ENCODE assay signal across 15 cellular contexts in the genomic region with DNA sequence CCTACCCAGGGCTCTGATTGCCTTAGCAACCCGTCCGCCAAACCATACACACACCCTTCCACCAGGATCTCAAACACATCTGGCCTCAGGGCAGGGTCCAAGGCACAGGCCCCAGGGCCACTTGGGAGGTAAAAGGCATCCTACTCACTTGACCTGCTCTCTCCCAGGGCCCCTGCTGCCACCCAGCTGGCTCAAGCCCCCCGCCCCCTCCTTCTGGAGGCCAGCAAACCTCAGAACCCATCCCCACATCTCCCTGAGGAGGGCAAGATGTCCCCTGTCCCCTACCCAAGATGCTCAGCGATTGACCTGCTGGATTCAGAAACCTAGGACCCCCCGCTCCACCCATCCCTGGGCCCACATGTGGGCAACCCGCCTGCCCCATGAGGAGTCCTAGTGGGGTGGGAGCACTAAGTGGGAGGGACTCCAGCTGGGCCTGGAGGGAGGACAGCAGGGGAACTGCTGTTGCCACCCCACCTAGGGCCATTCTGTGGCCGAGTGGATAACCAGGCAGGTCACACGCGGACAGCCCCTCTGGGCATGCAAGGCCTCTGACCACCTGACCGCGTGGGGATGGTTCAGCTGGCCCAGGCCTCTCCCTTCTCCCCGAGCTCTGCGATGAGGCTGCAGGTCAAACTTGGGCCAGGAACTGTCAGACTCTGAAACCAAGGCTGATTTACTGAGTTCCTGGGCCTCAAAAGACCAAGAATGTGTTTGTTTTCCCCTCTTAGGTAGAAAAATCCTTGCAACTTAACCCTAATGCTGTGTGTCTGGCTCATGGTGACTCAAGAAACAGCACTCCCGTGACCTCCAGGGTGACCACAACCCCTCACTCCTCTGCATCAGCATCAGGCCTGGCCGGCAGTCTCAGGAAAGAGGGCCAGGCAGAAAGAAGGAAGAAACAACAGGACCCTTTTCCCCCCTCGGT. TPM values are rescaled to one million over a fixed set of nuclear protein-coding genes. Genes with fewer than 3 reads are reported as not detected.
DNase-seq lines count a peak whose midpoint lies in the region; ATAC-seq, FAIRE-seq and TF ChIP-seq lines count a peak whose summit lies in the region.
"Had no signal": no experiment of that assay in that cellular context is flagged by ENCODE, and none has a peak within 500 bp of the region (broad histone marks: within the 10 kb centered on the region; RNA-seq: fewer than 3 reads in every experiment).

No MANE protein-coding gene starts in this region.

- H3K36me3 ChIP-seq in Panc1 (ENCODE audit: control insufficient read depth, insufficient read depth, low read length) = peaks cover 15% of the 10 kb centered on the region
- peaks cover 67% of the 10 kb centered on the region for H3K36me3 ChIP-seq in iPS-15b (ENCODE audit: control insufficient read depth, insufficient read depth, low read length)
- no peaks in the 10 kb centered on the region for H3K36me3 ChIP-seq in small intestine (ENCODE audit: control insufficient read depth in 2 of 2, insufficient read depth in 2 of 2, low read length in 2 of 2)

- CTCF ChIA-PET in Panc1 (lab: Charles Lee) = interaction anchor here (0.8 to 0.9 kb wide), 2 partner anchors 73 to 269 kb away, joined by 4 to 5 read pairs; no protein-coding TSS in a partner anchor

- intact Hi-C loops in Panc1 (cut with micrococcal nuclease; ENCODE audit: unreplicated experiment) = no loop called here

- POLR2A ChIA-PET in Panc1 (lab: Charles Lee) = interaction anchor here (0.6 kb wide), 1 partner anchor 8 kb away, joined by 5 read pairs; no protein-coding TSS in a partner anchor

- H3K27me3 ChIP-seq in Panc1 (ENCODE audit: control insufficient read depth, insufficient read depth, low read length) (no peaks in the 10 kb centered on the region), iPS-15b (ENCODE audit: control insufficient read depth, insufficient read depth, low read length) (no peaks in the 10 kb centered on the region), small intestine (ENCODE audit: control insufficient read depth in 2 of 2, insufficient read depth in 2 of 2, low read length in 2 of 2) (no peaks in the 10 kb centered on the region)
- H3K27me3 ChIP-seq: body of pancreas had no signal

- H3K4me3 ChIP-seq in Panc1 (ENCODE audit: low read depth in 2 of 2, low read length in 2 of 2) (peak overlapping the region; percentile 66 to 90), iPS-15b (ENCODE audit: low read depth, low read length) (peak overlapping the region; percentile 26), small intestine (ENCODE audit: low read depth in 1 of 2, low read length in 2 of 2) (no peak overlapping the region)
- H3K4me3 ChIP-seq: body of pancreas had no signal

- peak overlapping the region; percentile 97 for H3K27ac ChIP-seq in Panc1 (ENCODE audit: low read length)
- H3K27ac ChIP-seq in small intestine (ENCODE audit: low read depth in 1 of 2, low read length in 1 of 2) = no peak overlapping the region
- H3K27ac ChIP-seq: body of pancreas, epithelial cell of prostate, WERI-Rb-1 had no signal

- no peak for TF ChIP-seq CTCF in Panc1 (IDR thresholded peaks at IDR 0.05)

- H3K9me3 ChIP-seq in Panc1 (ENCODE audit: control insufficient read depth, insufficient read depth, low read depth, low read length) (no peaks in the 10 kb centered on the region), iPS-15b (ENCODE audit: control insufficient read depth, insufficient read depth, low read length) (no peaks in the 10 kb centered on the region), small intestine (ENCODE audit: control insufficient read depth, low read depth) (no peaks in the 10 kb centered on the region)
- H3K9me3 ChIP-seq: body of pancreas had no signal

- H3K9ac ChIP-seq in iPS-15b (ENCODE audit: low read depth, low read length) = no peak overlapping the region

- H3K4me1 ChIP-seq in Panc1 (ENCODE audit: control insufficient read depth, insufficient read depth, low read length) = peaks cover 76% of the 10 kb centered on the region
- peaks cover 4% of the 10 kb centered on the region for H3K4me1 ChIP-seq in iPS-15b (ENCODE audit: control insufficient read depth, insufficient read depth, low read length)
- peaks cover 0 to 4% of the 10 kb centered on the region in 2 donors for H3K4me1 ChIP-seq in small intestine (ENCODE audit: control insufficient read depth in 2 of 2, insufficient read depth in 1 of 2, low read depth in 1 of 2, low read length in 1 of 2)

- FAIRE-seq in small intestine (lab: Jason Lieb, UNC) = no peak

- in situ Hi-C loops in Panc1 (cut with HindIII; ENCODE audit: low pct_unique_long_range_greater_than_20kb, low sequenced_read_pairs) = no loop called here

- BruUV-seq in Panc1 (replicated peaks; lab: Mats Ljungman, UMichigan) = no TSS peak

- 83 to 87% (median 86%) methylated on average over 16 of the region's 16 CpGs for WGBS in small intestine, 3 donors

- ATAC-seq in Panc1 (no peak), GM18873 (IDR thresholded peaks at IDR 0.05; ENCODE audit: low FRiP score, unreplicated experiment) (no peak)
- ATAC-seq: body of pancreas had no signal

- DNase-seq in ELR (ENCODE audit: low read depth) (peak; percentile 22), Panc1 (ENCODE audit: low read depth, low spot score) (no peak), small intestine (peak; percentile 24), T-helper 2 cell (no peak), NCI-H446 (lab: John Stamatoyannopoulos, UW) (no peak)
- DNase-seq: body of pancreas, DMS153, immature natural killer cell, naive B cell, NCI-H524, SHP77 treated with DMSO at 0.1 percent for 48 hours, WERI-Rb-1 had no signal

RNA-seq across cellular contexts. Expression of a gene that starts 4.2 kb away (rescaled TPM):
- 1,799 TPM for total RNA-seq in Panc1 (2021; ENCODE audit: unreplicated experiment)
- 2,067 TPM for polyA plus RNA-seq in Panc1 (2012; ENCODE audit: insufficient read length)
- polyA plus RNA-seq in small intestine = 100 to 1,000 TPM in 1 of 3 donors, 1 to 10 TPM in 2; 4.0 to 104 (median 9.7) TPM

RNA-seq across cellular contexts. Expression of a gene that starts 13.6 kb away (rescaled TPM):
- total RNA-seq in Panc1 (2021; ENCODE audit: unreplicated experiment) = 168 TPM
- 158 TPM for polyA plus RNA-seq in Panc1 (2012; ENCODE audit: insufficient read length)
- polyA plus RNA-seq in small intestine = 1 to 10 TPM in 1 of 3 donors, under 1 TPM in 1, not detected in 1; 0.27 to 7.6 TPM

Comparison
In these comparisons a context has a peak if more than half of its experiments do, and no peak if none do; other contexts are left out.
1. DNase-seq: peak in ELR (single experiment) and small intestine (single experiment); none in Panc1 (single experiment), T-helper 2 cell (0 of 5) and NCI-H446 (0 of 2).
2. H3K4me3 ChIP-seq: peak in Panc1 (2 of 2) and iPS-15b (single experiment); none in small intestine (0 of 2).